Comparison of ENCODE assay signal across 8 cellular contexts in the genomic region with DNA sequence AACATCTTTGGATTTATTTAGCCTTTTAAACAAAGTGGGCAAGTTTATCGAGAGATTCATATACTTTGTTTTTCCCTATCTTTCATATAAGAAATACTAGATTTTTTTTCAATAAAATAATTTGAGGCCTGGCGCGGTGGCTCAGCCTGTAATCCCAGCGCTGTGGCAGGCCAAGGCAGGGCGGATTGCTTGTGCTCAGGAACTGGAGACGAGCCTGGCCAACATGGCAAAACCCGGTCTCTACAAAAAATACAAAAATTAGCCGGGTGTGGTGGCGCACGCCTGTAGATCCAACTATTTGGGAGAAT. TPM values are rescaled to one million over a fixed set of nuclear protein-coding genes. Genes with fewer than 3 reads are reported as not detected.
DNase-seq lines count a peak whose midpoint lies in the region; ATAC-seq and TF ChIP-seq lines count a peak whose summit lies in the region.

No MANE protein-coding gene starts in this region.

- no peaks in the 10 kb centered on the region for H3K9me3 Mint-ChIP-seq in T-helper 2 cell treated with Interferon-gamma antibody and Interleukin-4, amounts not matched to agents 5 μg/mL and 100 μg/mL, for 36 hours
- no peaks in the 10 kb centered on the region for H3K9me3 Mint-ChIP-seq in activated naive CD8-positive, alpha-beta T cell treated with anti-CD3 and anti-CD28 coated beads, Interleukin-2, amount 10 ng/mL, durations not matched to agents 7 days and 5 days

- H3K36me3 Mint-ChIP-seq in T-helper 2 cell treated with Interferon-gamma antibody and Interleukin-4, amounts not matched to agents 5 μg/mL and 100 μg/mL, for 36 hours (ENCODE audit: low read depth): peaks cover 23% of the 10 kb centered on the region
- peaks cover 13% of the 10 kb centered on the region for H3K36me3 Mint-ChIP-seq in activated naive CD8-positive, alpha-beta T cell treated with anti-CD3 and anti-CD28 coated beads, Interleukin-2, amount 10 ng/mL, durations not matched to agents 7 days and 5 days

- peak overlapping the region; percentile 97 for H3K27ac Mint-ChIP-seq in T-helper 2 cell treated with Interferon-gamma antibody and Interleukin-4, amounts not matched to agents 5 μg/mL and 100 μg/mL, for 36 hours
- peak overlapping the region; percentile 96 for H3K27ac Mint-ChIP-seq in activated naive CD8-positive, alpha-beta T cell treated with anti-CD3 and anti-CD28 coated beads, Interleukin-2, amount 10 ng/mL, durations not matched to agents 7 days and 5 days

- peak overlapping the region; percentile 79 for H3K27ac ChIP-seq in substantia nigra (ENCODE audit: low read depth, low read length, poor library complexity, severe bottlenecking)

- peak overlapping the region; percentile 93 for H3K4me3 Mint-ChIP-seq in T-helper 2 cell treated with Interferon-gamma antibody and Interleukin-4, amounts not matched to agents 5 μg/mL and 100 μg/mL, for 36 hours
- peak overlapping the region; percentile 89 for H3K4me3 Mint-ChIP-seq in activated naive CD8-positive, alpha-beta T cell treated with anti-CD3 and anti-CD28 coated beads, Interleukin-2, amount 10 ng/mL, durations not matched to agents 7 days and 5 days

- TF ChIP-seq CTCF in kidney epithelial cell (IDR thresholded peaks at IDR 0.05; ENCODE audit: insufficient read depth, low read length, poor library complexity, severe bottlenecking): no peak

- H3K36me3 ChIP-seq in kidney epithelial cell (ENCODE audit: control insufficient read depth, insufficient read depth, low read length): no peaks in the 10 kb centered on the region

- peak overlapping the region; percentile 64 for H3K4me3 ChIP-seq in kidney epithelial cell (ENCODE audit: low read depth, low read length)

- no peaks in the 10 kb centered on the region for H3K27me3 ChIP-seq in kidney epithelial cell (ENCODE audit: control insufficient read depth, insufficient read depth, low read length)

- no peak for DNase-seq in T-helper 2 cell treated with Interferon-gamma antibody and Interleukin-4, amounts not matched to agents 5 μg/mL and 100 μg/mL, for 36 hours (ENCODE audit: low spot score)
- no peak for DNase-seq in T-helper 2 cell
- DNase-seq in activated naive CD8-positive, alpha-beta T cell treated with anti-CD3 and anti-CD28 coated beads, Interleukin-2, amount 10 ng/mL, durations not matched to agents 7 days and 5 days: no peak
- DNase-seq in kidney epithelial cell (ENCODE audit: low read depth): no peak
- DNase-seq in substantia nigra (lab: John Stamatoyannopoulos, UW): peak in 1 of 49 donors; percentile 18
- no peak for DNase-seq in epidermal melanocyte (ENCODE audit: insufficient read length, low spot score)
- DNase-seq in NCI-H2227 (lab: John Stamatoyannopoulos, UW; ENCODE audit: unreplicated experiment): no peak

- ATAC-seq in activated naive CD8-positive, alpha-beta T cell treated with anti-CD3 and anti-CD28 coated beads, Interleukin-2, amount 10 ng/mL, durations not matched to agents 7 days and 5 days (ENCODE audit: low read depth): no peak
- no peak for ATAC-seq in GM18498 (IDR thresholded peaks at IDR 0.05; ENCODE audit: unreplicated experiment)

- H3K27me3 Mint-ChIP-seq in T-helper 2 cell treated with Interferon-gamma antibody and Interleukin-4, amounts not matched to agents 5 μg/mL and 100 μg/mL, for 36 hours (ENCODE audit: low read depth): no peaks in the 10 kb centered on the region
- H3K27me3 Mint-ChIP-seq in activated naive CD8-positive, alpha-beta T cell treated with anti-CD3 and anti-CD28 coated beads, Interleukin-2, amount 10 ng/mL, durations not matched to agents 7 days and 5 days: no peaks in the 10 kb centered on the region

- peaks cover 27% of the 10 kb centered on the region for H3K4me1 Mint-ChIP-seq in T-helper 2 cell treated with Interferon-gamma antibody and Interleukin-4, amounts not matched to agents 5 μg/mL and 100 μg/mL, for 36 hours (ENCODE audit: low read depth)
- peaks cover 28% of the 10 kb centered on the region for H3K4me1 Mint-ChIP-seq in activated naive CD8-positive, alpha-beta T cell treated with anti-CD3 and anti-CD28 coated beads, Interleukin-2, amount 10 ng/mL, durations not matched to agents 7 days and 5 days

- POLR2A ChIA-PET in activated naive CD8-positive, alpha-beta T cell treated with anti-CD3 and anti-CD28 coated beads, Interleukin-2, amount 10 ng/mL, durations not matched to agents 7 days and 5 days (lab: Charles Lee): interaction anchor here (1.6 to 4.0 kb wide), 6 partner anchors 49 to 313 kb away, joined by 3 to 48 read pairs (median 16); a partner anchor contains a TSS

RNA-seq across cellular contexts. Expression of a gene that starts 1.6 kb away (rescaled TPM):
- total RNA-seq in activated naive CD8-positive, alpha-beta T cell treated with anti-CD3 and anti-CD28 coated beads, Interleukin-2, amount 10 ng/mL, durations not matched to agents 7 days and 5 days: 10 to 100 TPM; 39.9 to 44.9 TPM
- total RNA-seq in kidney epithelial cell: 5.4 and 8.7 TPM in 2 replicates
